ENCODE assay signal across 1 cellular context in genomic region chr4:119678761-119679160, GRCh38.
TF ChIP-seq lines count a peak whose summit lies in the region.

No MANE protein-coding gene starts in this region.

TF ChIP-seq in H1, 55 proteins besides CTCF, POLR2A, EP300 and RAD21 (continued from another document):
- TF ChIP-seq SUZ12 (IDR thresholded peaks at IDR 0.05; ENCODE audit: low read length) (no peak), KDM5A (IDR thresholded peaks at IDR 0.05; ENCODE audit: low read length) (no peak), KDM1A (IDR thresholded peaks at IDR 0.05; ENCODE audit: borderline replicate concordance, low read length) (no peak), CTBP2 (IDR thresholded peaks at IDR 0.05; ENCODE audit: borderline replicate concordance, insufficient read depth, insufficient read length, low read length) (no peak), SIRT6 (IDR thresholded peaks at IDR 0.05; ENCODE audit: low read length) (no peak), TEAD4 (IDR thresholded peaks at IDR 0.05; ENCODE audit: low read depth, low read length) (no peak), POU5F1 (IDR thresholded peaks at IDR 0.05; ENCODE audit: low read depth, low read length) (no peak), RFX5 (IDR thresholded peaks at IDR 0.05; ENCODE audit: borderline replicate concordance, low read depth, low read length) (no peak), TAF7 (optimal IDR thresholded peaks at IDR 0.05; ENCODE audit: borderline replicate concordance, low read depth, low read length) (no peak), NANOG (IDR thresholded peaks at IDR 0.05; ENCODE audit: insufficient read depth, low read depth, low read length, poor library complexity, severe bottlenecking) (no peak), SAP30 (IDR thresholded peaks at IDR 0.05; ENCODE audit: insufficient read depth, insufficient replicate concordance, low read length) (no peak), RXRA (IDR thresholded peaks at IDR 0.05; ENCODE audit: insufficient read depth, low read depth, low read length) (no peak), BRCA1 (IDR thresholded peaks at IDR 0.05; ENCODE audit: low read depth, low read length) (no peak)
